In the genomic region with DNA sequence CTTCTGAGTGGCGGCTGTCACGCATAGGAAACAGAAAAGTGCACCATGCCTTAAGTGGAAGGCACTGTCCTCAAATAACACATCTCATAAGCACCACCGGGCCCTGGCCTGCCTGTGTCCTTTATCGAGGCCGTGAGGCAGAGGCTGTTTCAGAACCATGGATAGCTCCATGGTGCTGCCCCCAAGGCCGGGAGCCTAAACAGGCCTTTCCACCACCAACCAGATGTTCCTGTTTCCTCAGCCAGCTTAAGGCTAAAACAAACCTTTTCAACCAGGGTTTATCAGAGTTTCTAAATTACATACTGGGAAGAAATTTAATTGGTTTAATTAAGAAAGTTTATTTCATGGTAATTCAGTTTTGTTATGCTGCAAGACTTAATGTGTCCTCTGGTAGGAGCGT, we compare ENCODE assay signal across 1 cellular context.
TF ChIP-seq lines count a peak whose summit lies in the region.

No MANE protein-coding gene starts in this region.

TF ChIP-seq in HepG2, 621 proteins besides CTCF, POLR2A, EP300 and RAD21 (continued from another document and continues in another):
- TF ChIP-seq, protein P1, sequence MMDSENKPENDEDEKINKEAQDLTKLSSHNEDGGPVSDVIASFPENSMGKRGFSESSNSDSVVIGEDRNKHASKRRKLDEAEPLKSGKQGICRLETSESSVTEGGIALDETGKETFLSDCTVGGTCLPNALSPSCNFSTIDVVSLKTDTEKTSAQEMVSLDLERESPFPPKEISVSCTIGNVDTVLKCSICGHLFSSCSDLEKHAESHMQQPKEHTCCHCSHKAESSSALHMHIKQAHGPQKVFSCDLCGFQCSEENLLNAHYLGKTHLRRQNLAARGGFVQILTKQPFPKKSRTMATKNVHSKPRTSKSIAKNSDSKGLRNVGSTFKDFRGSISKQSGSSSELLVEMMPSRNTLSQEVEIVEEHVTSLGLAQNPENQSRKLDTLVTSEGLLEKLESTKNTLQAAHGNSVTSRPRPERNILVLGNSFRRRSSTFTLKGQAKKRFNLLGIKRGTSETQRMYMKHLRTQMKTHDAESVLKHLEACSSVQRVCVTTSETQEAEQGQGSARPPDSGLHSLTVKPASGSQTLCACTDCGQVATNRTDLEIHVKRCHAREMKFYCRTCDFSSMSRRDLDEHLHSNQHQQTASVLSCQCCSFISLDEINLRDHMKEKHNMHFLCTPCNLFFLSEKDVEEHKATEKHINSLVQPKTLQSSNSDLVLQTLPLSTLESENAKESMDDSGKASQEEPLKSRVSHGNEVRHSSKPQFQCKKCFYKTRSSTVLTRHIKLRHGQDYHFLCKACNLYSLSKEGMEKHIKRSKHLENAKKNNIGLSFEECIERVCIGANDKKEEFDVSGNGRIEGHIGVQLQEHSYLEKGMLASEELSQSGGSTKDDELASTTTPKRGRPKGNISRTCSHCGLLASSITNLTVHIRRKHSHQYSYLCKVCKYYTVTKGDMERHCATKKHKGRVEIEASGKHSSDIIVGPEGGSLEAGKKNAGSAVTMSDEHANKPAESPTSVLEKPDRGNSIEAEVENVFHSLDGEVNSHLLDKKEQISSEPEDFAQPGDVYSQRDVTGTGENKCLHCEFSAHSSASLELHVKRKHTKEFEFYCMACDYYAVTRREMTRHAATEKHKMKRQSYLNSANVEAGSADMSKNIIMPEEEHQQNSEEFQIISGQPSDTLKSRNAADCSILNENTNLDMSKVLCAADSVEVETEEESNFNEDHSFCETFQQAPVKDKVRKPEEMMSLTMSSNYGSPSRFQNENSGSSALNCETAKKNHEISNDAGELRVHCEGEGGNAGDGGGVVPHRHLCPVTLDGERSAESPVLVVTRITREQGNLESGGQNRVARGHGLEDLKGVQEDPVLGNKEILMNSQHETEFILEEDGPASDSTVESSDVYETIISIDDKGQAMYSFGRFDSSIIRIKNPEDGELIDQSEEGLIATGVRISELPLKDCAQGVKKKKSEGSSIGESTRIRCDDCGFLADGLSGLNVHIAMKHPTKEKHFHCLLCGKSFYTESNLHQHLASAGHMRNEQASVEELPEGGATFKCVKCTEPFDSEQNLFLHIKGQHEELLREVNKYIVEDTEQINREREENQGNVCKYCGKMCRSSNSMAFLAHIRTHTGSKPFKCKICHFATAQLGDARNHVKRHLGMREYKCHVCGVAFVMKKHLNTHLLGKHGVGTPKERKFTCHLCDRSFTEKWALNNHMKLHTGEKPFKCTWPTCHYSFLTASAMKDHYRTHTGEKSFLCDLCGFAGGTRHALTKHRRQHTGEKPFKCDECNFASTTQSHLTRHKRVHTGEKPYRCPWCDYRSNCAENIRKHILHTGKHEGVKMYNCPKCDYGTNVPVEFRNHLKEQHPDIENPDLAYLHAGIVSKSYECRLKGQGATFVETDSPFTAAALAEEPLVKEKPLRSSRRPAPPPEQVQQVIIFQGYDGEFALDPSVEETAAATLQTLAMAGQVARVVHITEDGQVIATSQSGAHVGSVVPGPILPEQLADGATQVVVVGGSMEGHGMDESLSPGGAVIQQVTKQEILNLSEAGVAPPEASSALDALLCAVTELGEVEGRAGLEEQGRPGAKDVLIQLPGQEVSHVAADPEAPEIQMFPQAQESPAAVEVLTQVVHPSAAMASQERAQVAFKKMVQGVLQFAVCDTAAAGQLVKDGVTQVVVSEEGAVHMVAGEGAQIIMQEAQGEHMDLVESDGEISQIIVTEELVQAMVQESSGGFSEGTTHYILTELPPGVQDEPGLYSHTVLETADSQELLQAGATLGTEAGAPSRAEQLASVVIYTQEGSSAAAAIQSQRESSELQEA (CRISPR knock-in tag; IDR thresholded peaks at IDR 0.05; ENCODE audit: not compliant biosample characterization): no peak
- TF ChIP-seq BRCA1 (CRISPR knock-in tag; IDR thresholded peaks at IDR 0.05) (peak; percentile 74; the same call in 1 of the 2 replicates), CEBPG (CRISPR knock-in tag; IDR thresholded peaks at IDR 0.05) (no peak), SAP130 (CRISPR knock-in tag; IDR thresholded peaks at IDR 0.05; ENCODE audit: low read depth) (peak; percentile 43; the same call in 1 of the 2 replicates), TBL1XR1 (IDR thresholded peaks at IDR 0.05; ENCODE audit: borderline replicate concordance, low read length, partially characterized antibody) (no peak), HOXA3 (CRISPR knock-in tag; IDR thresholded peaks at IDR 0.05) (0 out of 2 replicates have a peak, but pooled peaks have one; percentile 31), ZNF572 (CRISPR knock-in tag; IDR thresholded peaks at IDR 0.05) (no peak), EHMT2 (IDR thresholded peaks at IDR 0.05; ENCODE audit: borderline replicate concordance, low read depth, low read length) (peak; percentile 94; the same call in 1 of the 2 replicates), MATR3 (CRISPR knock-in tag; IDR thresholded peaks at IDR 0.05) (no peak), GATA4 (IDR thresholded peaks at IDR 0.05; ENCODE audit: borderline replicate concordance, low read depth) (no peak), ZMAT3 (CRISPR knock-in tag; conservative IDR thresholded peaks at IDR 0.05) (0 out of 2 replicates have a peak, but pooled peaks have one; percentile 39), MEIS2 (CRISPR knock-in tag; IDR thresholded peaks at IDR 0.05) (peak; percentile 89), ZNF468 (CRISPR knock-in tag; IDR thresholded peaks at IDR 0.05) (no peak), PHF5A (CRISPR knock-in tag; IDR thresholded peaks at IDR 0.05; ENCODE audit: low read depth, unreplicated experiment) (no peak), KAT7 (CRISPR knock-in tag; IDR thresholded peaks at IDR 0.05; ENCODE audit: borderline replicate concordance) (no peak), TP53 (CRISPR knock-in tag; conservative IDR thresholded peaks at IDR 0.05) (no peak), SNAPC2 (CRISPR knock-in tag; IDR thresholded peaks at IDR 0.05) (no peak), ZNF232 (CRISPR knock-in tag; IDR thresholded peaks at IDR 0.05; ENCODE audit: borderline replicate concordance) (peak; percentile 93), ZNF329 (CRISPR knock-in tag; IDR thresholded peaks at IDR 0.05; ENCODE audit: low read depth) (no peak), ERF (CRISPR knock-in tag; IDR thresholded peaks at IDR 0.05) (peak; percentile 57; the same call in 1 of the 2 replicates), TSC22D2 (CRISPR knock-in tag; IDR thresholded peaks at IDR 0.05; ENCODE audit: borderline replicate concordance) (peak; percentile 78; the same call in 1 of the 2 replicates), PHF8 (CRISPR knock-in tag; IDR thresholded peaks at IDR 0.05) (no peak), IRF2 (CRISPR knock-in tag; IDR thresholded peaks at IDR 0.05) (peak; percentile 23; the same call in 1 of the 2 replicates), ZNF777 (CRISPR knock-in tag; IDR thresholded peaks at IDR 0.05) (no peak), ZBTB10 (CRISPR knock-in tag; IDR thresholded peaks at IDR 0.05; ENCODE audit: borderline replicate concordance) (0 out of 2 replicates have a peak, but pooled peaks have one; percentile 54), ZNF343 (CRISPR knock-in tag; IDR thresholded peaks at IDR 0.05) (no peak)
- TF ChIP-seq, protein P2, sequence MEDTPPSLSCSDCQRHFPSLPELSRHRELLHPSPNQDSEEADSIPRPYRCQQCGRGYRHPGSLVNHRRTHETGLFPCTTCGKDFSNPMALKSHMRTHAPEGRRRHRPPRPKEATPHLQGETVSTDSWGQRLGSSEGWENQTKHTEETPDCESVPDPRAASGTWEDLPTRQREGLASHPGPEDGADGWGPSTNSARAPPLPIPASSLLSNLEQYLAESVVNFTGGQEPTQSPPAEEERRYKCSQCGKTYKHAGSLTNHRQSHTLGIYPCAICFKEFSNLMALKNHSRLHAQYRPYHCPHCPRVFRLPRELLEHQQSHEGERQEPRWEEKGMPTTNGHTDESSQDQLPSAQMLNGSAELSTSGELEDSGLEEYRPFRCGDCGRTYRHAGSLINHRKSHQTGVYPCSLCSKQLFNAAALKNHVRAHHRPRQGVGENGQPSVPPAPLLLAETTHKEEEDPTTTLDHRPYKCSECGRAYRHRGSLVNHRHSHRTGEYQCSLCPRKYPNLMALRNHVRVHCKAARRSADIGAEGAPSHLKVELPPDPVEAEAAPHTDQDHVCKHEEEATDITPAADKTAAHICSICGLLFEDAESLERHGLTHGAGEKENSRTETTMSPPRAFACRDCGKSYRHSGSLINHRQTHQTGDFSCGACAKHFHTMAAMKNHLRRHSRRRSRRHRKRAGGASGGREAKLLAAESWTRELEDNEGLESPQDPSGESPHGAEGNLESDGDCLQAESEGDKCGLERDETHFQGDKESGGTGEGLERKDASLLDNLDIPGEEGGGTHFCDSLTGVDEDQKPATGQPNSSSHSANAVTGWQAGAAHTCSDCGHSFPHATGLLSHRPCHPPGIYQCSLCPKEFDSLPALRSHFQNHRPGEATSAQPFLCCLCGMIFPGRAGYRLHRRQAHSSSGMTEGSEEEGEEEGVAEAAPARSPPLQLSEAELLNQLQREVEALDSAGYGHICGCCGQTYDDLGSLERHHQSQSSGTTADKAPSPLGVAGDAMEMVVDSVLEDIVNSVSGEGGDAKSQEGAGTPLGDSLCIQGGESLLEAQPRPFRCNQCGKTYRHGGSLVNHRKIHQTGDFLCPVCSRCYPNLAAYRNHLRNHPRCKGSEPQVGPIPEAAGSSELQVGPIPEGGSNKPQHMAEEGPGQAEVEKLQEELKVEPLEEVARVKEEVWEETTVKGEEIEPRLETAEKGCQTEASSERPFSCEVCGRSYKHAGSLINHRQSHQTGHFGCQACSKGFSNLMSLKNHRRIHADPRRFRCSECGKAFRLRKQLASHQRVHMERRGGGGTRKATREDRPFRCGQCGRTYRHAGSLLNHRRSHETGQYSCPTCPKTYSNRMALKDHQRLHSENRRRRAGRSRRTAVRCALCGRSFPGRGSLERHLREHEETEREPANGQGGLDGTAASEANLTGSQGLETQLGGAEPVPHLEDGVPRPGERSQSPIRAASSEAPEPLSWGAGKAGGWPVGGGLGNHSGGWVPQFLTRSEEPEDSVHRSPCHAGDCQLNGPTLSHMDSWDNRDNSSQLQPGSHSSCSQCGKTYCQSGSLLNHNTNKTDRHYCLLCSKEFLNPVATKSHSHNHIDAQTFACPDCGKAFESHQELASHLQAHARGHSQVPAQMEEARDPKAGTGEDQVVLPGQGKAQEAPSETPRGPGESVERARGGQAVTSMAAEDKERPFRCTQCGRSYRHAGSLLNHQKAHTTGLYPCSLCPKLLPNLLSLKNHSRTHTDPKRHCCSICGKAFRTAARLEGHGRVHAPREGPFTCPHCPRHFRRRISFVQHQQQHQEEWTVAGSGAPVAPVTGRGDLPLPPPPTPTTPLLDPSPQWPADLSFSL (CRISPR knock-in tag; IDR thresholded peaks at IDR 0.05): no peak
- TF ChIP-seq, protein P3, sequence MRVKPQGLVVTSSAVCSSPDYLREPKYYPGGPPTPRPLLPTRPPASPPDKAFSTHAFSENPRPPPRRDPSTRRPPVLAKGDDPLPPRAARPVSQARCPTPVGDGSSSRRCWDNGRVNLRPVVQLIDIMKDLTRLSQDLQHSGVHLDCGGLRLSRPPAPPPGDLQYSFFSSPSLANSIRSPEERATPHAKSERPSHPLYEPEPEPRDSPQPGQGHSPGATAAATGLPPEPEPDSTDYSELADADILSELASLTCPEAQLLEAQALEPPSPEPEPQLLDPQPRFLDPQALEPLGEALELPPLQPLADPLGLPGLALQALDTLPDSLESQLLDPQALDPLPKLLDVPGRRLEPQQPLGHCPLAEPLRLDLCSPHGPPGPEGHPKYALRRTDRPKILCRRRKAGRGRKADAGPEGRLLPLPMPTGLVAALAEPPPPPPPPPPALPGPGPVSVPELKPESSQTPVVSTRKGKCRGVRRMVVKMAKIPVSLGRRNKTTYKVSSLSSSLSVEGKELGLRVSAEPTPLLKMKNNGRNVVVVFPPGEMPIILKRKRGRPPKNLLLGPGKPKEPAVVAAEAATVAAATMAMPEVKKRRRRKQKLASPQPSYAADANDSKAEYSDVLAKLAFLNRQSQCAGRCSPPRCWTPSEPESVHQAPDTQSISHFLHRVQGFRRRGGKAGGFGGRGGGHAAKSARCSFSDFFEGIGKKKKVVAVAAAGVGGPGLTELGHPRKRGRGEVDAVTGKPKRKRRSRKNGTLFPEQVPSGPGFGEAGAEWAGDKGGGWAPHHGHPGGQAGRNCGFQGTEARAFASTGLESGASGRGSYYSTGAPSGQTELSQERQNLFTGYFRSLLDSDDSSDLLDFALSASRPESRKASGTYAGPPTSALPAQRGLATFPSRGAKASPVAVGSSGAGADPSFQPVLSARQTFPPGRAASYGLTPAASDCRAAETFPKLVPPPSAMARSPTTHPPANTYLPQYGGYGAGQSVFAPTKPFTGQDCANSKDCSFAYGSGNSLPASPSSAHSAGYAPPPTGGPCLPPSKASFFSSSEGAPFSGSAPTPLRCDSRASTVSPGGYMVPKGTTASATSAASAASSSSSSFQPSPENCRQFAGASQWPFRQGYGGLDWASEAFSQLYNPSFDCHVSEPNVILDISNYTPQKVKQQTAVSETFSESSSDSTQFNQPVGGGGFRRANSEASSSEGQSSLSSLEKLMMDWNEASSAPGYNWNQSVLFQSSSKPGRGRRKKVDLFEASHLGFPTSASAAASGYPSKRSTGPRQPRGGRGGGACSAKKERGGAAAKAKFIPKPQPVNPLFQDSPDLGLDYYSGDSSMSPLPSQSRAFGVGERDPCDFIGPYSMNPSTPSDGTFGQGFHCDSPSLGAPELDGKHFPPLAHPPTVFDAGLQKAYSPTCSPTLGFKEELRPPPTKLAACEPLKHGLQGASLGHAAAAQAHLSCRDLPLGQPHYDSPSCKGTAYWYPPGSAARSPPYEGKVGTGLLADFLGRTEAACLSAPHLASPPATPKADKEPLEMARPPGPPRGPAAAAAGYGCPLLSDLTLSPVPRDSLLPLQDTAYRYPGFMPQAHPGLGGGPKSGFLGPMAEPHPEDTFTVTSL (CRISPR knock-in tag; IDR thresholded peaks at IDR 0.05; ENCODE audit: borderline replicate concordance): no peak
- TF ChIP-seq, protein P4, sequence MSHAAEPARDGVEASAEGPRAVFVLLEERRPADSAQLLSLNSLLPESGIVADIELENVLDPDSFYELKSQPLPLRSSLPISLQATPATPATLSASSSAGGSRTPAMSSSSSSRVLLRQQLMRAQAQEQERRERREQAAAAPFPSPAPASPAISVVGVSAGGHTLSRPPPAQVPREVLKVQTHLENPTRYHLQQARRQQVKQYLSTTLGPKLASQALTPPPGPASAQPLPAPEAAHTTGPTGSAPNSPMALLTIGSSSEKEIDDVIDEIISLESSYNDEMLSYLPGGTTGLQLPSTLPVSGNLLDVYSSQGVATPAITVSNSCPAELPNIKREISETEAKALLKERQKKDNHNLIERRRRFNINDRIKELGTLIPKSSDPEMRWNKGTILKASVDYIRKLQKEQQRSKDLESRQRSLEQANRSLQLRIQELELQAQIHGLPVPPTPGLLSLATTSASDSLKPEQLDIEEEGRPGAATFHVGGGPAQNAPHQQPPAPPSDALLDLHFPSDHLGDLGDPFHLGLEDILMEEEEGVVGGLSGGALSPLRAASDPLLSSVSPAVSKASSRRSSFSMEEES (CRISPR knock-in tag; IDR thresholded peaks at IDR 0.05): peak; percentile 80
